Comparison of ENCODE assay signal across 1 cellular context in the genomic region with DNA sequence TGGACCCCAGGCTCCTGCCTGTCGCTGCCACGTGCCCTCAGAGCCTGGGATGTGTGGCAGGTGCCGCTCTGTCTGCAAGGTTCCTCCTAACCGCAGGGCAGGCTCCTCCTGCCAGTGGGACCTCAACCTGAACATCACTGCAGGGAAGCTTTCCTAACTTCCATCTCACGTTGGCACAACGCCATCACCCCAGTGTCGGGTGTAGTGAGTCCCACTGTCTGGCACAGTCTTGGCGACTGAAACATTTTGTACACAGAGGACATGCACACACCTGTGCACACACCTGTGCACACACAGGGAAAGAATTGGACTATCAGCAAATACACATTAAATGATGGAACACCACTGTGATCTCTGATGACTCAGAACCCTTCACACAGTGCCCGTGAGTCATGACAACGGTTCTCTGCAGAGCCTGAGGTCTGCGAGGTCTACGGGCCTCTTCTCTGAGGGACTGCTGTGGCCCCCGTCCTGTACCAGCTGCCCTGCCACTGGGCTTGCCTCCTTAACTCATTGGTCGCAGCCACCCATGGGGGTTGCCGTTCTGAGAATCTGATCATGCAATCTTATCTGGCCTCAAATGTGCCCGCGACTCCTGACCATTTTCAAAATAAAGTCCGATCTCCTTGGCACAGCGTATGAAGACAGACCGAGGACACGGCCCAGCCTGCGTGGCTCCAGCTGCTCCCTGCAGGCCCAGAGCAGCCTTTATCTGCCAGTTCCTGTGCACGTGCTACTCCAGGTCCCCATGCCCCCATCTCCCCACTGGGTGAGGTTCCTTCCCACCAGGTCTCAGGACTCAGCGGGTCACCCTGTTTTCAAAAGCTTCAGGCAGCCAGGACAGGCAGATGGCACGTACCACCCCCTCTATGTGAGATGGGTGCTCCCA.
A peak's percentile ranks its signal among the peaks of the same experiment; 100 is the strongest.
TF ChIP-seq lines count a peak whose summit lies in the region.

No MANE protein-coding gene starts in this region.

TF ChIP-seq in HEK293, 187 proteins besides CTCF, POLR2A, EP300 and RAD21 (continued from another document):
- TF ChIP-seq, protein P1, sequence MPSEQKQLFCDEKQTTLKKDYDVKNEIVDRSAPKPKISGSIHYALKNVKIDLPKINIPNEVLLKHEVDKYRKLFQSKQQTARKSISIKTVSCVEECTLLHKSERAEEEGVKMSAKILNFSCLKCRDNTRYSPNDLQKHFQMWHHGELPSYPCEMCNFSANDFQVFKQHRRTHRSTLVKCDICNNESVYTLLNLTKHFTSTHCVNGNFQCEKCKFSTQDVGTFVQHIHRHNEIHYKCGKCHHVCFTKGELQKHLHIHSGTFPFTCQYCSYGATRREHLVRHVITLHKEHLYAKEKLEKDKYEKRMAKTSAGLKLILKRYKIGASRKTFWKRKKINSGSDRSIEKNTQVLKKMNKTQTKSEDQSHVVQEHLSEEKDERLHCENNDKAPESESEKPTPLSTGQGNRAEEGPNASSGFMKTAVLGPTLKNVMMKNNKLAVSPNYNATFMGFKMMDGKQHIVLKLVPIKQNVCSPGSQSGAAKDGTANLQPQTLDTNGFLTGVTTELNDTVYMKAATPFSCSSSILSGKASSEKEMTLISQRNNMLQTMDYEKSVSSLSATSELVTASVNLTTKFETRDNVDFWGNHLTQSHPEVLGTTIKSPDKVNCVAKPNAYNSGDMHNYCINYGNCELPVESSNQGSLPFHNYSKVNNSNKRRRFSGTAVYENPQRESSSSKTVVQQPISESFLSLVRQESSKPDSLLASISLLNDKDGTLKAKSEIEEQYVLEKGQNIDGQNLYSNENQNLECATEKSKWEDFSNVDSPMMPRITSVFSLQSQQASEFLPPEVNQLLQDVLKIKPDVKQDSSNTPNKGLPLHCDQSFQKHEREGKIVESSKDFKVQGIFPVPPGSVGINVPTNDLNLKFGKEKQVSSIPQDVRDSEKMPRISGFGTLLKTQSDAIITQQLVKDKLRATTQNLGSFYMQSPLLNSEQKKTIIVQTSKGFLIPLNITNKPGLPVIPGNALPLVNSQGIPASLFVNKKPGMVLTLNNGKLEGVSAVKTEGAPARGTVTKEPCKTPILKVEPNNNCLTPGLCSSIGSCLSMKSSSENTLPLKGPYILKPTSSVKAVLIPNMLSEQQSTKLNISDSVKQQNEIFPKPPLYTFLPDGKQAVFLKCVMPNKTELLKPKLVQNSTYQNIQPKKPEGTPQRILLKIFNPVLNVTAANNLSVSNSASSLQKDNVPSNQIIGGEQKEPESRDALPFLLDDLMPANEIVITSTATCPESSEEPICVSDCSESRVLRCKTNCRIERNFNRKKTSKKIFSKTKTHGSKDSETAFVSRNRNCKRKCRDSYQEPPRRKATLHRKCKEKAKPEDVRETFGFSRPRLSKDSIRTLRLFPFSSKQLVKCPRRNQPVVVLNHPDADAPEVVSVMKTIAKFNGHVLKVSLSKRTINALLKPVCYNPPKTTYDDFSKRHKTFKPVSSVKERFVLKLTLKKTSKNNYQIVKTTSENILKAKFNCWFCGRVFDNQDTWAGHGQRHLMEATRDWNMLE (tag by site-specific recombination; conservative IDR thresholded peaks at IDR 0.05; ENCODE audit: low read depth) = no peak
- TF ChIP-seq ZIC2 (tag by site-specific recombination; IDR thresholded peaks at IDR 0.05) (0 out of 2 replicates have a peak, but pooled peaks have one; percentile 40), SCRT2 (tag by site-specific recombination; IDR thresholded peaks at IDR 0.05) (peak; percentile 73), ZNF140 (tag by site-specific recombination; IDR thresholded peaks at IDR 0.05) (no peak), SETDB1 (IDR thresholded peaks at IDR 0.05; ENCODE audit: insufficient read length, low read length) (no peak)
TF ChIP-seq in HEK293: peak in this region for 3.
